In the genomic region with DNA sequence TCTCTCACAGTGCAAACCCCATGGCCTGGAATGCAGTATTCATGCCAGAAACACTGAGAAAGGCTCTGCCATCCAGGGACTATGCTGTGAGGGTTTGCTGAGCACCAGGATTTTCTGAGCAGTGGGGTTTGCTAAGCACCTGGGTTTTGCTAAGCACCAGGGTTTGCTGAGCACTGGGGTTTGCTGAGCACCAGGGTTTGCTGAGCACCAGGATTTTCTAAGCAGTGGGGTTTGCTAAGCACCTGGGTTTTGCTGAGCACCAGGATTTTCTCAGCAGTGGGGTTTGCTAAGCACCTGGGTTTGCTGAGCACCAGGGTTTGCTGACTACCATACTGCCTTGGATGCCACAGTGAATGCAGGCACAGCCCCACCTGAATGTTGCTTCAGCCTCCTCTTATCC, we compare ENCODE assay signal across 29 cellular contexts. TPM values are rescaled to one million over a fixed set of nuclear protein-coding genes. Genes with fewer than 3 reads are reported as not detected.
"Had no signal": no experiment of that assay in that cellular context is flagged by ENCODE, and none has a peak within 500 bp of the region (broad histone marks: within the 10 kb centered on the region; RNA-seq: fewer than 3 reads in every experiment).

No MANE protein-coding gene starts in this region.

- H3K9me3 ChIP-seq: esophagus muscularis mucosa, gastrocnemius medialis, heart right ventricle had no signal

- H3K4me1 ChIP-seq: foreskin keratinocyte, gastrocnemius medialis had no signal

- H3K27me3 ChIP-seq: brain microvascular endothelial cell, esophagus muscularis mucosa, gastrocnemius medialis, heart right ventricle, hepatocyte had no signal

- H3K4me3 ChIP-seq: esophagus muscularis mucosa, gastrocnemius medialis, heart right ventricle, hepatocyte had no signal

- DNase-seq: activated B cell treated with CpG ODN at 0.5 μM for 24 hours; activated CD4-positive, alpha-beta memory T cell treated with anti-CD3 and anti-CD28 coated beads for 36 hours; activated CD4-positive, alpha-beta T cell treated with anti-CD3 and anti-CD28 coated beads, Interleukin-2, amount 10 ng/mL, durations not matched to agents 24 days and 14 days; activated CD8-positive, alpha-beta memory T cell treated with anti-CD3 and anti-CD28 coated beads, Interleukin-2, amount 10 ng/mL, durations not matched to agents 7 days and 5 days; activated CD8-positive, alpha-beta memory T cell treated with anti-CD3 and anti-CD28 coated beads, Interleukin-2, amount 50 U/mL, for 4 hours; activated CD8-positive, alpha-beta T cell treated with anti-CD3 and anti-CD28 coated beads, Interleukin-2, amount 10 ng/mL, durations not matched to agents 7 days and 5 days; activated effector memory CD4-positive, alpha-beta T cell treated with anti-CD3 and anti-CD28 coated beads, Interleukin-2, amount 50 U/mL, for 16 hours; activated naive CD4-positive, alpha-beta T cell treated with anti-CD3 and anti-CD28 coated beads, Interleukin-2, amount 50 U/mL, for 16 hours; activated naive CD4-positive, alpha-beta T cell treated with Interleukin-2 at 50 U/mL for 16 hours; activated T-cell treated with anti-CD3 and anti-CD28 coated beads, Interleukin-2, amount 50 U/mL, for 1 hour; activated T-cell treated with anti-CD3 and anti-CD28 coated beads, Interleukin-2, amount 50 U/mL, for 48 hours; amniotic stem cell; anterior cingulate cortex; brain microvascular endothelial cell; caudate nucleus; cortex of kidney; dermis blood vessel endothelial cell; effector CD4-positive, alpha-beta T cell; effector memory CD8-positive, alpha-beta T cell; erythroblast; foreskin keratinocyte; gastrocnemius medialis; heart right ventricle; T-helper 2 cell; WERI-Rb-1 had no signal

- H3K27ac ChIP-seq: brain microvascular endothelial cell, esophagus muscularis mucosa, foreskin keratinocyte, gastrocnemius medialis, heart right ventricle, hepatocyte, WERI-Rb-1 had no signal

- H3K36me3 ChIP-seq: brain microvascular endothelial cell, gastrocnemius medialis, heart right ventricle, WERI-Rb-1 had no signal

- ATAC-seq: activated CD4-positive, CD25-positive, alpha-beta regulatory T cell treated with anti-CD3 and anti-CD28 coated beads, Interleukin-2, amount 50 U/mL, for 24 hours; activated CD8-positive, alpha-beta memory T cell treated with anti-CD3 and anti-CD28 coated beads, Interleukin-2, amount 10 ng/mL, durations not matched to agents 7 days and 5 days; activated CD8-positive, alpha-beta T cell treated with anti-CD3 and anti-CD28 coated beads, Interleukin-2, amount 10 ng/mL, durations not matched to agents 7 days and 5 days; effector memory CD8-positive, alpha-beta T cell; foreskin keratinocyte; gastrocnemius medialis; heart right ventricle had no signal

RNA-seq across cellular contexts. Expression of gene SMIM38, which starts 48.3 kb away (rescaled TPM):
- total RNA-seq: astrocyte, foreskin keratinocyte had no signal
